ENCODE assay signal across 1 cellular context in genomic region chr13:50393641-50394040, GRCh38.
TF ChIP-seq lines count a peak whose summit lies in the region.

No MANE protein-coding gene starts in this region.

TF ChIP-seq in GM23338, 12 proteins besides CTCF, POLR2A, EP300 and RAD21 (continued from another document):
- TF ChIP-seq ZNF462 (CRISPR knock-in tag; IDR thresholded peaks at IDR 0.05): no peak
- no peak for TF ChIP-seq ETS1 (IDR thresholded peaks at IDR 0.05)
- no peak for TF ChIP-seq CREB1 (CRISPR knock-in tag; IDR thresholded peaks at IDR 0.05; ENCODE audit: low read depth)
